17 cellular contexts compared by ENCODE assay signal in the genomic region with DNA sequence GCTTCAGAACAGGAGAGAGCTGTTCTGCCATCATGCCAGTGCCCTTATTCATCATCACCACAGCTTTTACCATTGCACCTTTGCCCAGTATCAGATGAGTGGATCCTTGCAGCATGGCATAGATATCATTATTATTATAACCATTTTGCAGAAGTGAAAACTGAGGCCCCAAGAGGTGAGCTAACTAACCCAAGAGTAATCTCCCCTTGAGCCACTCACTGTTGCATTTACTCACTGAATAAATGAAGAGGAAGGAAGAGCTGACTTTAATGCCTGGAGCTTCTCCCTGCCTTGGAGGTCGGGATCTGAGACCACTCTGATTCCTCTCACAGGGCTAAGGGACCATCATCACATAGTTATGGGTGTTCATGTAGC. TPM values are rescaled to one million over a fixed set of nuclear protein-coding genes. Genes with fewer than 3 reads are reported as not detected.
DNase-seq lines count a peak whose midpoint lies in the region; ATAC-seq and TF ChIP-seq lines count a peak whose summit lies in the region.
"Had no signal": no experiment of that assay in that cellular context is flagged by ENCODE, and none has a peak within 500 bp of the region (broad histone marks: within the 10 kb centered on the region; RNA-seq: fewer than 3 reads in every experiment).

No MANE protein-coding gene starts in this region.

- 75% methylated on average over 1 of the region's 1 CpG; no CpG with 5 or more reads in 1 of the 2 donors for WGBS in transverse colon (ENCODE audit: low coverage in 1 of 2), 2 donors

- intact Hi-C loops in breast epithelium (cut with DNase I; ENCODE audit: low total_unique reads) = no loop called here
- intact Hi-C loops in transverse colon (cut with DNase I; ENCODE audit: low total_unique reads) = no loop called here

- no peak for ATAC-seq in GM21423 (IDR thresholded peaks at IDR 0.05; ENCODE audit: unreplicated experiment)
- ATAC-seq in HG03457 (IDR thresholded peaks at IDR 0.05; ENCODE audit: unreplicated experiment) = no peak
- ATAC-seq: natural killer cell treated with Interleukin-12 subunit alpha and Interleukin-12 subunit beta and Interleukin-15 and Interleukin-18, amount 100 ng/mL, for 72 hours had no signal

- DNase-seq in M059J (ENCODE audit: low read depth) = peak; percentile 51
- DNase-seq in breast epithelium (ENCODE audit: low spot score in 2 of 2) = no peak
- no peak for DNase-seq in transverse colon
- no peak for DNase-seq in glutamatergic neuron
- DNase-seq: activated CD4-positive, alpha-beta T cell treated with anti-CD3 and anti-CD28 coated beads, Interleukin-2, amount 50 U/mL, for 1 hour; activated T-cell treated with anti-CD3 and anti-CD28 coated beads for 4 hours; C1 segment of cervical spinal cord; DMS79; NCI-H524; substantia nigra had no signal

- no peak for TF ChIP-seq CTCF in breast epithelium (IDR thresholded peaks at IDR 0.05)
- TF ChIP-seq CTCF in transverse colon (IDR thresholded peaks at IDR 0.05) = no peak
- TF ChIP-seq CTCF in glutamatergic neuron (IDR thresholded peaks at IDR 0.05; ENCODE audit: partially characterized antibody, unreplicated experiment) = no peak

- H3K27me3 ChIP-seq in breast epithelium (no peaks in the 10 kb centered on the region), muscle layer of colon (ENCODE audit: control insufficient read depth in 1 of 2, insufficient read depth in 2 of 2, low read length in 2 of 2) (no peaks in the 10 kb centered on the region), transverse colon (no peaks in the 10 kb centered on the region)
- H3K27me3 ChIP-seq: brain microvascular endothelial cell had no signal

- H3K9me3 ChIP-seq in breast epithelium (no peaks in the 10 kb centered on the region), muscle layer of colon (ENCODE audit: low read length) (no peaks in the 10 kb centered on the region), transverse colon (no peaks in the 10 kb centered on the region)

- H3K36me3 ChIP-seq in breast epithelium (no peaks in the 10 kb centered on the region), muscle layer of colon (ENCODE audit: insufficient read depth, low read length) (no peaks in the 10 kb centered on the region), transverse colon (no peaks in the 10 kb centered on the region)
- H3K36me3 ChIP-seq: brain microvascular endothelial cell had no signal

- H3K4me1 Mint-ChIP-seq in glutamatergic neuron (ENCODE audit: low read depth, unreplicated experiment) = no peaks in the 10 kb centered on the region
- H3K4me1 Mint-ChIP-seq: activated naive CD4-positive, alpha-beta T cell treated with anti-CD3 and anti-CD28 coated beads, Interleukin-2, amount 50 U/mL, for 24 hours had no signal

- H3K27ac ChIP-seq in breast epithelium (peak overlapping the region; percentile 89), muscle layer of colon (ENCODE audit: low read depth, low read length) (peak overlapping the region; percentile 67), transverse colon (peak overlapping the region; percentile 10 to 62 (median 36))
- H3K27ac ChIP-seq: brain microvascular endothelial cell had no signal

- no peak for TF ChIP-seq EP300 in transverse colon (IDR thresholded peaks at IDR 0.05; ENCODE audit: low read depth)

- TF ChIP-seq POLR2A in breast epithelium (IDR thresholded peaks at IDR 0.05) (no peak), transverse colon (IDR thresholded peaks at IDR 0.05) (no peak)

- H3K9me3 Mint-ChIP-seq in glutamatergic neuron (ENCODE audit: unreplicated experiment) = peaks cover 1% of the 10 kb centered on the region
- H3K9me3 Mint-ChIP-seq: activated naive CD4-positive, alpha-beta T cell treated with anti-CD3 and anti-CD28 coated beads, Interleukin-2, amount 50 U/mL, for 24 hours; natural killer cell treated with Interleukin-12 subunit alpha and Interleukin-12 subunit beta and Interleukin-15 and Interleukin-18, amount 100 ng/mL, for 72 hours had no signal

- H3K4me3 Mint-ChIP-seq in glutamatergic neuron (ENCODE audit: unreplicated experiment) = no peak overlapping the region
- H3K4me3 Mint-ChIP-seq: activated naive CD4-positive, alpha-beta T cell treated with anti-CD3 and anti-CD28 coated beads, Interleukin-2, amount 50 U/mL, for 24 hours; natural killer cell treated with Interleukin-12 subunit alpha and Interleukin-12 subunit beta and Interleukin-15 and Interleukin-18, amount 100 ng/mL, for 72 hours had no signal

- no peak overlapping the region for H3K9ac ChIP-seq in muscle layer of colon (ENCODE audit: low read length)

- in situ Hi-C loops in transverse colon (cut with MboI; ENCODE audit: low pct_ligation_motif_present in 1 of 4, low pct_unique_long_range_greater_than_20kb in 1 of 4, low sequenced_read_pairs in 3 of 4) = no loop called here

- H3K27me3 Mint-ChIP-seq in glutamatergic neuron (ENCODE audit: unreplicated experiment) = peaks cover 4% of the 10 kb centered on the region

- peak overlapping the region in 1 of 3 donors; percentile 55 for H3K4me3 ChIP-seq in breast epithelium
- H3K4me3 ChIP-seq in muscle layer of colon (ENCODE audit: low read depth in 1 of 2, low read length in 2 of 2) = peak overlapping the region in 1 of 2 donors; percentile 22
- no peak overlapping the region for H3K4me3 ChIP-seq in transverse colon
- H3K4me3 ChIP-seq: lung had no signal

- no peaks in the 10 kb centered on the region for H3K36me3 Mint-ChIP-seq in glutamatergic neuron (ENCODE audit: unreplicated experiment)
- H3K36me3 Mint-ChIP-seq: activated naive CD4-positive, alpha-beta T cell treated with anti-CD3 and anti-CD28 coated beads, Interleukin-2, amount 50 U/mL, for 24 hours; natural killer cell treated with Interleukin-12 subunit alpha and Interleukin-12 subunit beta and Interleukin-15 and Interleukin-18, amount 100 ng/mL, for 72 hours had no signal

- H3K27ac Mint-ChIP-seq in glutamatergic neuron (ENCODE audit: unreplicated experiment) = no peak overlapping the region
- H3K27ac Mint-ChIP-seq: activated naive CD4-positive, alpha-beta T cell treated with anti-CD3 and anti-CD28 coated beads, Interleukin-2, amount 50 U/mL, for 24 hours; natural killer cell treated with Interleukin-12 subunit alpha and Interleukin-12 subunit beta and Interleukin-15 and Interleukin-18, amount 100 ng/mL, for 72 hours had no signal

- H3K4me1 ChIP-seq in breast epithelium (peaks cover 0 to 7% of the 10 kb centered on the region in 2 donors), muscle layer of colon (ENCODE audit: insufficient read depth, low read length) (peaks cover 20% of the 10 kb centered on the region), transverse colon (peaks cover 7 to 15% (median 11%) of the 10 kb centered on the region in 4 donors)

RNA-seq across cellular contexts. Expression of a gene that starts 32.0 kb away (rescaled TPM):
- total RNA-seq in M059J (2014; rRNA removed; shearing (Covaris generic)) = 13.9 and 21.8 TPM in 2 replicates
- total RNA-seq in breast epithelium (1 to 10 TPM; 3.8 to 4.2 (median 3.9) TPM), transverse colon (1 to 10 TPM; 2.0 to 9.7 (median 8.0) TPM), glutamatergic neuron (ENCODE audit: unreplicated experiment) (not detected)

Comparison
In these comparisons a context has a peak if more than half of its experiments do, and no peak if none do; other contexts are left out.
1. H3K27ac ChIP-seq: peak in every context shown above with its lines; median percentile 89 in breast epithelium; 67 in muscle layer of colon; 36 in transverse colon.